Comparison of ENCODE assay signal across 8 cellular contexts in genomic region chr1:16218014-16218673, GRCh38. TPM values are rescaled to one million over a fixed set of nuclear protein-coding genes. Genes with fewer than 3 reads are reported as not detected.
DNase-seq lines count a peak whose midpoint lies in the region; ATAC-seq and TF ChIP-seq lines count a peak whose summit lies in the region.

No MANE protein-coding gene starts in this region.

- no peaks in the 10 kb centered on the region for H3K27me3 Mint-ChIP-seq in activated naive CD4-positive, alpha-beta T cell treated with anti-CD3 and anti-CD28 coated beads, Interleukin-2, amount 50 U/mL, for 24 hours
- no peaks in the 10 kb centered on the region for H3K27me3 Mint-ChIP-seq in activated naive CD4-positive, alpha-beta T cell treated with anti-CD3 and anti-CD28 coated beads for 36 hours (ENCODE audit: low read depth)
- H3K27me3 Mint-ChIP-seq in central memory CD8-positive, alpha-beta T cell: no peaks in the 10 kb centered on the region
- peaks cover 0 to 8% (median 0%) of the 10 kb centered on the region in 5 donors for H3K27me3 Mint-ChIP-seq in naive thymus-derived CD4-positive, alpha-beta T cell

- H3K4me3 Mint-ChIP-seq in activated naive CD4-positive, alpha-beta T cell treated with anti-CD3 and anti-CD28 coated beads, Interleukin-2, amount 50 U/mL, for 24 hours: peak overlapping the region; percentile 59
- H3K4me3 Mint-ChIP-seq in activated naive CD4-positive, alpha-beta T cell treated with anti-CD3 and anti-CD28 coated beads for 36 hours: no peak overlapping the region
- peak overlapping the region; percentile 74 for H3K4me3 Mint-ChIP-seq in central memory CD8-positive, alpha-beta T cell
- H3K4me3 Mint-ChIP-seq in naive thymus-derived CD4-positive, alpha-beta T cell: peak overlapping the region in 9 of 10 donors; percentile 48 to 91 (median 76)

- DNase-seq in activated naive CD4-positive, alpha-beta T cell treated with anti-CD3 and anti-CD28 coated beads for 36 hours: no peak
- DNase-seq in central memory CD8-positive, alpha-beta T cell (ENCODE audit: low spot score in 2 of 2): no peak
- no peak for DNase-seq in naive thymus-derived CD4-positive, alpha-beta T cell
- DNase-seq in upper lobe of left lung (peak in 1 of 2 donors; percentile 69), GM13976 (ENCODE audit: low spot score) (no peak)
- no peak for DNase-seq in activated CD4-positive, CD25-positive, alpha-beta regulatory T cell treated with anti-CD3 and anti-CD28 coated beads, Interleukin-2, amount 50 U/mL, for 72 hours

- TF ChIP-seq CTCF in upper lobe of left lung (IDR thresholded peaks at IDR 0.05) (peak in 1 of 6 experiments; percentile 11), GM13976 (IDR thresholded peaks at IDR 0.05; ENCODE audit: borderline replicate concordance, control extremely low read depth, extremely low read depth, insufficient read depth, missing control alignments) (no peak)

- H3K4me1 Mint-ChIP-seq in activated naive CD4-positive, alpha-beta T cell treated with anti-CD3 and anti-CD28 coated beads, Interleukin-2, amount 50 U/mL, for 24 hours: peaks cover 16% of the 10 kb centered on the region
- H3K4me1 Mint-ChIP-seq in activated naive CD4-positive, alpha-beta T cell treated with anti-CD3 and anti-CD28 coated beads for 36 hours (ENCODE audit: low read depth): peaks cover 17% of the 10 kb centered on the region
- peaks cover 8% of the 10 kb centered on the region for H3K4me1 Mint-ChIP-seq in central memory CD8-positive, alpha-beta T cell
- peaks cover 9 to 30% (median 23%) of the 10 kb centered on the region in 7 donors for H3K4me1 Mint-ChIP-seq in naive thymus-derived CD4-positive, alpha-beta T cell

- POLR2A ChIA-PET in naive thymus-derived CD4-positive, alpha-beta T cell (lab: Charles Lee): interaction anchor here (0.7 to 2.9 kb wide), 7 partner anchors 9 to 1250 kb away, joined by 3 to 17 read pairs (median 3); partner anchors contain the start of gene CPLANE2

- TF ChIP-seq POLR2A in upper lobe of left lung (IDR thresholded peaks at IDR 0.05): no peak

- no peaks in the 10 kb centered on the region for H3K36me3 ChIP-seq in naive thymus-derived CD4-positive, alpha-beta T cell (ENCODE audit: control insufficient read depth in 2 of 3, insufficient read depth in 3 of 3, low read length in 3 of 3)
- no peaks in the 10 kb centered on the region for H3K36me3 ChIP-seq in upper lobe of left lung

- H3K36me3 Mint-ChIP-seq in activated naive CD4-positive, alpha-beta T cell treated with anti-CD3 and anti-CD28 coated beads, Interleukin-2, amount 50 U/mL, for 24 hours: no peaks in the 10 kb centered on the region
- H3K36me3 Mint-ChIP-seq in activated naive CD4-positive, alpha-beta T cell treated with anti-CD3 and anti-CD28 coated beads for 36 hours (ENCODE audit: low read depth): no peaks in the 10 kb centered on the region
- peaks cover 7% of the 10 kb centered on the region for H3K36me3 Mint-ChIP-seq in central memory CD8-positive, alpha-beta T cell (ENCODE audit: insufficient read depth)
- H3K36me3 Mint-ChIP-seq in naive thymus-derived CD4-positive, alpha-beta T cell: no peaks in the 10 kb centered on the region

- WGBS in upper lobe of left lung, 2 donors: 74 to 83% methylated on average over 10 of the region's 12 CpGs

- peak overlapping the region; percentile 54 for H3K27ac ChIP-seq in naive thymus-derived CD4-positive, alpha-beta T cell (ENCODE audit: low read depth, low read length)
- H3K27ac ChIP-seq in upper lobe of left lung: peak overlapping the region in 3 of 4 donors; percentile 77 to 85 (median 78)

- H3K27me3 ChIP-seq in naive thymus-derived CD4-positive, alpha-beta T cell (ENCODE audit: control insufficient read depth in 2 of 2, insufficient read depth in 2 of 2, low read length in 2 of 2): no peaks in the 10 kb centered on the region
- H3K27me3 ChIP-seq in upper lobe of left lung: no peaks in the 10 kb centered on the region

- intact Hi-C loops in activated naive CD4-positive, alpha-beta T cell treated with anti-CD3 and anti-CD28 coated beads for 36 hours (cut with micrococcal nuclease): no loop called here
- intact Hi-C loops in naive thymus-derived CD4-positive, alpha-beta T cell (cut with micrococcal nuclease): loop anchor here in 1 of 2 donors (5.0 kb wide), 1 partner anchor 371 kb away; the partner anchor contains the start of gene SPEN

- H3K9me3 ChIP-seq in naive thymus-derived CD4-positive, alpha-beta T cell (ENCODE audit: control insufficient read depth in 2 of 3, low read length in 3 of 3): no peaks in the 10 kb centered on the region
- H3K9me3 ChIP-seq in upper lobe of left lung: no peaks in the 10 kb centered on the region

- CTCF ChIA-PET in activated naive CD4-positive, alpha-beta T cell treated with anti-CD3 and anti-CD28 coated beads for 36 hours (lab: Charles Lee): interaction anchor here (2.2 kb wide), 1 partner anchor 26 kb away, joined by 7 read pairs; no protein-coding TSS in a partner anchor
- CTCF ChIA-PET in naive thymus-derived CD4-positive, alpha-beta T cell (lab: Charles Lee): interaction anchor here (0.6 kb wide), 1 partner anchor 424 kb away, joined by 3 read pairs; no protein-coding TSS in a partner anchor

- TF ChIP-seq EP300 in upper lobe of left lung (IDR thresholded peaks at IDR 0.05): no peak

- peak overlapping the region; percentile 77 for H3K27ac Mint-ChIP-seq in activated naive CD4-positive, alpha-beta T cell treated with anti-CD3 and anti-CD28 coated beads, Interleukin-2, amount 50 U/mL, for 24 hours
- no peak overlapping the region for H3K27ac Mint-ChIP-seq in activated naive CD4-positive, alpha-beta T cell treated with anti-CD3 and anti-CD28 coated beads for 36 hours
- peak overlapping the region; percentile 50 for H3K27ac Mint-ChIP-seq in central memory CD8-positive, alpha-beta T cell (ENCODE audit: low read depth)
- peak overlapping the region in 8 of 9 donors; percentile 34 to 82 (median 78) for H3K27ac Mint-ChIP-seq in naive thymus-derived CD4-positive, alpha-beta T cell

- ATAC-seq in central memory CD8-positive, alpha-beta T cell (replicated peaks; ENCODE audit: extremely low read depth, poor library complexity, severe bottlenecking): no peak
- ATAC-seq in naive thymus-derived CD4-positive, alpha-beta T cell: no peak
- ATAC-seq in upper lobe of left lung (ENCODE audit: low FRiP score in 2 of 2) (no peak), HG03565 (IDR thresholded peaks at IDR 0.05; ENCODE audit: unreplicated experiment) (no peak)

- peaks cover 0 to 6% of the 10 kb centered on the region in 2 donors for H3K4me1 ChIP-seq in naive thymus-derived CD4-positive, alpha-beta T cell (ENCODE audit: control insufficient read depth in 2 of 2, insufficient read depth in 2 of 2, low read length in 2 of 2)
- H3K4me1 ChIP-seq in upper lobe of left lung: peaks cover 17 to 27% (median 21%) of the 10 kb centered on the region in 4 donors

- in situ Hi-C loops in GM13976 (cut with MboI; ENCODE audit: low sequenced_read_pairs, unreplicated experiment): no loop called here

- H3K4me3 ChIP-seq in naive thymus-derived CD4-positive, alpha-beta T cell (ENCODE audit: low read length): no peak overlapping the region
- H3K4me3 ChIP-seq in upper lobe of left lung: peak overlapping the region in 2 of 4 donors; percentile 48 to 60

- no peaks in the 10 kb centered on the region for H3K9me3 Mint-ChIP-seq in activated naive CD4-positive, alpha-beta T cell treated with anti-CD3 and anti-CD28 coated beads, Interleukin-2, amount 50 U/mL, for 24 hours
- H3K9me3 Mint-ChIP-seq in activated naive CD4-positive, alpha-beta T cell treated with anti-CD3 and anti-CD28 coated beads for 36 hours: no peaks in the 10 kb centered on the region
- H3K9me3 Mint-ChIP-seq in central memory CD8-positive, alpha-beta T cell: no peaks in the 10 kb centered on the region
- H3K9me3 Mint-ChIP-seq in naive thymus-derived CD4-positive, alpha-beta T cell: peaks cover 0 to 2% (median 0%) of the 10 kb centered on the region in 11 donors

RNA-seq across cellular contexts. Expression of gene ARHGEF19, which starts 5.7 kb away (rescaled TPM):
- total RNA-seq in activated naive CD4-positive, alpha-beta T cell treated with anti-CD3 and anti-CD28 coated beads for 36 hours: 1 to 10 TPM; 5.3 to 5.9 TPM
- 10 to 100 TPM in 3 of 5 experiments, 1 to 10 TPM in 2; 8.8 to 12.4 (median 10.5) TPM for total RNA-seq in naive thymus-derived CD4-positive, alpha-beta T cell
- 1 to 10 TPM; 5.1 to 9.0 TPM for polyA plus RNA-seq in naive thymus-derived CD4-positive, alpha-beta T cell
- 10 to 100 TPM in 4 of 6 donors, 1 to 10 TPM in 2; 3.5 to 70.2 (median 12.6) TPM for total RNA-seq in upper lobe of left lung

RNA-seq across cellular contexts. Expression of gene CPLANE2, which starts 18.8 kb away (rescaled TPM):
- 1 to 10 TPM; 2.7 to 4.0 TPM for total RNA-seq in activated naive CD4-positive, alpha-beta T cell treated with anti-CD3 and anti-CD28 coated beads for 36 hours
- total RNA-seq in naive thymus-derived CD4-positive, alpha-beta T cell: 10 to 100 TPM in 2 of 5 experiments, 1 to 10 TPM in 3; 6.6 to 11.4 (median 8.8) TPM
- polyA plus RNA-seq in naive thymus-derived CD4-positive, alpha-beta T cell: 1 to 10 TPM; 3.0 to 3.6 TPM
- 10 to 100 TPM in 2 of 6 donors, 1 to 10 TPM in 4; 3.0 to 11.6 (median 8.0) TPM for total RNA-seq in upper lobe of left lung
